ENCODE assay signal across 24 cellular contexts in the genomic region with DNA sequence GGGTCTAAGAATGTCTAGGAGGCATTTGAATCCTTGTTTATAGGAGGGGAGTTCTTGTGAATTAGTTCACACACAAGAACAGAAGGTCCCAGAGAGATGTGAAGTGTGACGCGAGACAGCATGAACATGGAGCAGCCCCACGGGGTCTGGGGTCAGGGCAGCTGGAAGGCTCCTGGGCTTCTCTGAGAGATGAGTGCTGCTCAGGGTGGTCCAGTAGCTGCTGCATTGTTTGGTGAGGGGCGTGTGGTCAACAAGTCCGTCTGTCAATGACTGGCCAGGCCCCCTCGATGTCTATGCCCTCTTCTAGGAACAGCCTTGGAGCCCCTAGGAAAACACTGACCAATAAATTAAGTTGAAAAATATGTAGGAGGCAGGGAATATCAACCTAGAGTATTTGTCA. TPM values are rescaled to one million over a fixed set of nuclear protein-coding genes. Genes with fewer than 3 reads are reported as not detected.
"Had no signal": no experiment of that assay in that cellular context is flagged by ENCODE, and none has a peak within 500 bp of the region (broad histone marks: within the 10 kb centered on the region; RNA-seq: fewer than 3 reads in every experiment).

No MANE protein-coding gene starts in this region.

- H3K9me3 ChIP-seq: SK-N-SH had no signal

- H3K27ac Mint-ChIP-seq: IgD-negative memory B cell had no signal

- H3K4me3 Mint-ChIP-seq: IgD-negative memory B cell had no signal

- H3K27ac ChIP-seq: HL-60, KMS-11, RWPE1 had no signal

- ATAC-seq: K562, Panc1, PC-3 had no signal

- H3K4me3 ChIP-seq: K562 had no signal

- H3K9me3 Mint-ChIP-seq: IgD-negative memory B cell had no signal

- DNase-seq: Kasumi-1, MM.1S, NCI-H1092 treated with DMSO at 0.1 percent for 48 hours, NCI-H1436, NCI-H187, NCI-H2029, NCI-H2081 treated with DMSO at 0.1 percent for 48 hours, NCI-H2171, NCI-H446, NCI-H510A, NCI-H524 treated with DMSO at 0.1 percent for 48 hours, NCI-H69, NCI-H774, PC-3, SHP77, SK-N-SH had no signal

- H3K27me3 Mint-ChIP-seq: IgD-negative memory B cell had no signal

RNA-seq across cellular contexts. Expression of gene GABRR1, which starts 40.2 kb away (rescaled TPM):
- total RNA-seq: K562, M059J, PC-3, SK-MEL-5 had no signal

RNA-seq across cellular contexts. Expression of gene GABRR2, which starts 57.8 kb away (rescaled TPM):
- total RNA-seq: K562, SK-MEL-5 had no signal
